Comparison of ENCODE assay signal across 35 cellular contexts in genomic region chr5:147063971-147064370, GRCh38.
"Had no signal": no experiment of that assay in that cellular context is flagged by ENCODE, and none has a peak within 500 bp of the region (broad histone marks: within the 10 kb centered on the region; RNA-seq: fewer than 3 reads in every experiment).

No MANE protein-coding gene starts in this region.

- H3K9me3 Mint-ChIP-seq: activated CD4-positive, alpha-beta memory T cell treated with anti-CD3 and anti-CD28 coated beads, Interleukin-2, amount 10 ng/mL, durations not matched to agents 7 days and 5 days; activated naive CD4-positive, alpha-beta T cell treated with anti-CD3 and anti-CD28 coated beads, Interleukin-2, amount 50 U/mL, for 24 hours; central memory CD8-positive, alpha-beta T cell had no signal

- H3K27me3 Mint-ChIP-seq: central memory CD8-positive, alpha-beta T cell had no signal

- H3K9me3 ChIP-seq: ascending aorta, Peyer's patch had no signal

- H3K4me1 ChIP-seq: ascending aorta, Peyer's patch had no signal

- H3K27me3 ChIP-seq: ascending aorta, cardiac muscle cell, Peyer's patch had no signal

- H3K36me3 ChIP-seq: ascending aorta, cardiac muscle cell, Peyer's patch, WERI-Rb-1 had no signal

- ATAC-seq: activated CD8-positive, alpha-beta memory T cell treated with anti-CD3 and anti-CD28 coated beads, Interleukin-2, amount 10 ng/mL, durations not matched to agents 7 days and 5 days; K562; PC-3; Right ventricle myocardium inferior had no signal

- H3K36me3 Mint-ChIP-seq: activated CD8-positive, alpha-beta memory T cell treated with anti-CD3 and anti-CD28 coated beads, Interleukin-2, amount 10 ng/mL, durations not matched to agents 7 days and 5 days; activated naive CD4-positive, alpha-beta T cell treated with anti-CD3 and anti-CD28 coated beads, Interleukin-2, amount 50 U/mL, for 24 hours had no signal

- DNase-seq: activated CD4-positive, alpha-beta memory T cell treated with anti-CD3 and anti-CD28 coated beads, Interleukin-2, amount 10 ng/mL, durations not matched to agents 7 days and 5 days; activated CD4-positive, alpha-beta T cell treated with anti-CD3 and anti-CD28 coated beads for 1 hour; activated CD4-positive, alpha-beta T cell treated with anti-CD3 and anti-CD28 coated beads for 48 hours; activated CD4-positive, CD25-positive, alpha-beta regulatory T cell; activated CD8-positive, alpha-beta memory T cell treated with anti-CD3 and anti-CD28 coated beads for 24 hours; activated CD8-positive, alpha-beta memory T cell treated with anti-CD3 and anti-CD28 coated beads, Interleukin-2, amount 10 ng/mL, durations not matched to agents 7 days and 5 days; activated CD8-positive, alpha-beta memory T cell treated with anti-CD3 and anti-CD28 coated beads, Interleukin-2, amount 50 U/mL, for 48 hours; activated gamma-delta T cell; activated naive CD4-positive, alpha-beta T cell treated with Interleukin-2 at 50 U/mL for 16 hours; activated naive CD8-positive, alpha-beta T cell treated with anti-CD3 and anti-CD28 coated beads, Interleukin-2, amount 10 ng/mL, durations not matched to agents 7 days and 5 days; activated T-cell treated with anti-CD3 and anti-CD28 coated beads, Interleukin-2, amount 50 U/mL, for 48 hours; amygdala; NCI-H1092 treated with DMSO at 0.1 percent for 48 hours; NCI-H1417; NCI-H146; NCI-H187 treated with DMSO at 0.1 percent for 48 hours; NCI-H2081; NCI-H2171 treated with DMSO at 0.1 percent for 48 hours; NCI-H2227 treated with DMSO at 0.1 percent for 48 hours; NCI-H446; NCI-H510A treated with DMSO at 0.1 percent for 48 hours; NCI-H526 treated with DMSO at 0.1 percent for 48 hours; NK-92 treated with Interleukin-12 subunit alpha and Interleukin-12 subunit beta, amount 100 ng/mL, for 24 hours; PC-3; Peyer's patch; RPMI8226; SIG-M5; T1000; WERI-Rb-1 had no signal

- H3K27ac Mint-ChIP-seq: activated CD4-positive, alpha-beta memory T cell treated with anti-CD3 and anti-CD28 coated beads, Interleukin-2, amount 10 ng/mL, durations not matched to agents 7 days and 5 days; activated CD8-positive, alpha-beta memory T cell treated with anti-CD3 and anti-CD28 coated beads, Interleukin-2, amount 10 ng/mL, durations not matched to agents 7 days and 5 days; activated naive CD4-positive, alpha-beta T cell treated with anti-CD3 and anti-CD28 coated beads, Interleukin-2, amount 50 U/mL, for 24 hours; activated naive CD8-positive, alpha-beta T cell treated with anti-CD3 and anti-CD28 coated beads, Interleukin-2, amount 10 ng/mL, durations not matched to agents 7 days and 5 days had no signal

- H3K4me3 Mint-ChIP-seq: activated CD4-positive, alpha-beta memory T cell treated with anti-CD3 and anti-CD28 coated beads, Interleukin-2, amount 10 ng/mL, durations not matched to agents 7 days and 5 days; activated CD8-positive, alpha-beta memory T cell treated with anti-CD3 and anti-CD28 coated beads, Interleukin-2, amount 10 ng/mL, durations not matched to agents 7 days and 5 days; activated naive CD4-positive, alpha-beta T cell treated with anti-CD3 and anti-CD28 coated beads, Interleukin-2, amount 50 U/mL, for 24 hours; activated naive CD8-positive, alpha-beta T cell treated with anti-CD3 and anti-CD28 coated beads, Interleukin-2, amount 10 ng/mL, durations not matched to agents 7 days and 5 days; central memory CD8-positive, alpha-beta T cell had no signal

- H3K4me3 ChIP-seq: ascending aorta, cardiac muscle cell, K562, Peyer's patch had no signal

- H3K27ac ChIP-seq: ascending aorta, cardiac muscle cell, Peyer's patch, WERI-Rb-1 had no signal
